3 cellular contexts compared by ENCODE assay signal in the genomic region with DNA sequence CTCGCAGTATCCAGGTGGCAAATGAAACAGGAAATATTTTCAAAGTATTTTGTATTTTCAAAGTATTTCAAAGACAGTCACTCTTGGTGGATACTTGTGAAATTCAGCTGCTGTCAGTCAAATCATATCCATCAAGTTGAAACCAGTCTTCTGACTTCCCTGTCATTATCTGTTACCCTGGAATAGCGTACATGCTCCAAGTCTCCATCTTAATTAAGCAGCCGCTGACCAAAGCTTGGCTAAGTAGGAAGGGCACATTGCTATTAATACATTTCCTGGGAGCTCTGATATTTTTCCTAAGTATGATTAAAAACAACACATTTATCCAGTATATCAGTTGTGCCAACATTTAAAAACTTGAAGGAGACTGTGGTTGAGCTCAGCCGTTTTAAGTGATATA.
"Had no signal": no experiment of that assay in that cellular context is flagged by ENCODE, and none has a peak within 500 bp of the region (broad histone marks: within the 10 kb centered on the region; RNA-seq: fewer than 3 reads in every experiment).

No MANE protein-coding gene starts in this region.

- ATAC-seq: GM12878 had no signal

- DNase-seq: GDM1, GF-D8 had no signal

- H3K4me3 ChIP-seq: GM12878 had no signal
